8 cellular contexts compared by ENCODE assay signal in the genomic region with DNA sequence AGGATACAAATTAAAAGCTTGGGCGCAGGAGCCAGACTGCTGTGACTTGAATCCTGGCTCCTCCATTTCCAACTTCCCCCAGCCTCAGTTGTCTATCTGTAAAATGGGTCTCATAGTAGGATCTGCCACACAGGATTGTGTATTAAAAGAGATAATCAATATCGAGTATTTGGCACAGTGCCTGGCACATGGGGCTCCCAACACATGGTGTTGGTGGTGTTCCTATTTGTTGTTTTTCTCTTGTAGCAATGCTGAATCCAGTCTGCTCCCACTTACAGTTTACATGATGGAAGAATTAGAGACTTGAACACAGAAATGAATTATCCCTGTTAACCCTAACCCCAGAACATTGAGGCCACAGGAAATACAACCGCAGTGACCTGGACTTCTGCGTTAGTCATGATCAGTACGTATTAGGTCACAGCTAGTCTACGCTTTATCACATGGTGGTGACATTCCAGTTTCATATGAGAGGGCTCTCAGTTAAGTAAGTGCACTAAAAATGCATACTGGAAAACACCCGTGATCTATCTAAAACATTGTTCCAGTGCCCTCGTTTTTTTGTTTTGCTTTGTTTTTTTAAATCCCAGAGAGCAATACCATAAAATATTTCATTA.
DNase-seq lines count a peak whose midpoint lies in the region; TF ChIP-seq lines count a peak whose summit lies in the region.

No MANE protein-coding gene starts in this region.

- CTCF ChIA-PET in RWPE1 (lab: Yijun Ruan, JAX) = no interaction called here

- POLR2A ChIA-PET in RWPE1 (lab: Yijun Ruan, JAX; ENCODE audit: low non-redundant PET) = no interaction called here

- peaks cover 3% of the 10 kb centered on the region for H3K9me3 Mint-ChIP-seq in progenitor cell of endocrine pancreas (ENCODE audit: low read depth)

- H3K36me3 ChIP-seq in esophagus (ENCODE audit: control insufficient read depth in 2 of 2, insufficient read depth in 2 of 2, low read length in 1 of 2) = peaks cover 3 to 8% of the 10 kb centered on the region in 2 donors

- H3K27me3 ChIP-seq in esophagus (ENCODE audit: control insufficient read depth in 1 of 2, insufficient read depth in 2 of 2, low read length in 2 of 2) = no peaks in the 10 kb centered on the region

- H3K27ac Mint-ChIP-seq in progenitor cell of endocrine pancreas = no peak overlapping the region

- H3K4me1 Mint-ChIP-seq in progenitor cell of endocrine pancreas (ENCODE audit: low read depth) = peaks cover 19% of the 10 kb centered on the region

- peak; percentile 79 for DNase-seq in GM04503 (ENCODE audit: low read depth)
- DNase-seq in SK-MEL-5 (ENCODE audit: low read depth, low spot score) = peak; percentile 93
- DNase-seq in retinal pigment epithelial cell (ENCODE audit: low read depth) = peak; percentile 95
- no peak for DNase-seq in GM10266 (ENCODE audit: extremely low spot score)
- DNase-seq in RWPE1 (ENCODE audit: low spot score) = no peak
- no peak for DNase-seq in progenitor cell of endocrine pancreas (ENCODE audit: low spot score, unreplicated experiment)
- DNase-seq in cortex of kidney (lab: John Stamatoyannopoulos, UW) = no peak

- peaks cover 2% of the 10 kb centered on the region for H3K36me3 Mint-ChIP-seq in progenitor cell of endocrine pancreas (ENCODE audit: insufficient read depth)

- no peaks in the 10 kb centered on the region for H3K27me3 Mint-ChIP-seq in progenitor cell of endocrine pancreas

- 48% methylated on average over 8 of the region's 8 CpGs for WGBS in esophagus, 2 donors

- H3K4me3 ChIP-seq in esophagus (ENCODE audit: low read depth in 1 of 2, low read length in 2 of 2) = no peak overlapping the region
- H3K4me3 ChIP-seq in retinal pigment epithelial cell (ENCODE audit: low read length) = no peak overlapping the region

- H3K4me3 Mint-ChIP-seq in progenitor cell of endocrine pancreas (ENCODE audit: low read depth) = no peak overlapping the region

- H3K27ac ChIP-seq in esophagus (ENCODE audit: low read depth in 2 of 2, low read length in 1 of 2) = peak overlapping the region; percentile 61 to 75
- no peak overlapping the region; the same call in 1 of the 2 replicates for H3K27ac ChIP-seq in RWPE1

- TF ChIP-seq CTCF in retinal pigment epithelial cell (conservative IDR thresholded peaks at IDR 0.05; ENCODE audit: low read depth, low read length) = no peak
- TF ChIP-seq CTCF in GM10266 (IDR thresholded peaks at IDR 0.05; ENCODE audit: control insufficient read depth, insufficient read depth, low read depth, missing control alignments) = no peak
- TF ChIP-seq CTCF in RWPE1 (conservative IDR thresholded peaks at IDR 0.05; ENCODE audit: low read depth) = no peak
- no peak for TF ChIP-seq CTCF in progenitor cell of endocrine pancreas (IDR thresholded peaks at IDR 0.05; ENCODE audit: unreplicated experiment)

- in situ Hi-C loops in SK-MEL-5 (cut with HindIII; ENCODE audit: low pct_unique_long_range_greater_than_20kb, low sequenced_read_pairs) = no loop called here

- H3K9me3 ChIP-seq in esophagus (ENCODE audit: control insufficient read depth in 2 of 2, insufficient read depth in 1 of 2, low read depth in 1 of 2, low read length in 1 of 2) = no peaks in the 10 kb centered on the region

- peaks cover 4 to 32% of the 10 kb centered on the region in 2 donors for H3K4me1 ChIP-seq in esophagus (ENCODE audit: control insufficient read depth in 2 of 2, insufficient read depth in 2 of 2, low read length in 1 of 2)

Comparison
In these comparisons a context has a peak if more than half of its experiments do, and no peak if none do; other contexts are left out.
1. DNase-seq: peak in GM04503 (single experiment), SK-MEL-5 (single experiment) and retinal pigment epithelial cell (single experiment); none in GM10266 (single experiment), RWPE1 (single experiment), progenitor cell of endocrine pancreas (single experiment) and cortex of kidney (single experiment).